2 cellular contexts compared by ENCODE assay signal in the genomic region with DNA sequence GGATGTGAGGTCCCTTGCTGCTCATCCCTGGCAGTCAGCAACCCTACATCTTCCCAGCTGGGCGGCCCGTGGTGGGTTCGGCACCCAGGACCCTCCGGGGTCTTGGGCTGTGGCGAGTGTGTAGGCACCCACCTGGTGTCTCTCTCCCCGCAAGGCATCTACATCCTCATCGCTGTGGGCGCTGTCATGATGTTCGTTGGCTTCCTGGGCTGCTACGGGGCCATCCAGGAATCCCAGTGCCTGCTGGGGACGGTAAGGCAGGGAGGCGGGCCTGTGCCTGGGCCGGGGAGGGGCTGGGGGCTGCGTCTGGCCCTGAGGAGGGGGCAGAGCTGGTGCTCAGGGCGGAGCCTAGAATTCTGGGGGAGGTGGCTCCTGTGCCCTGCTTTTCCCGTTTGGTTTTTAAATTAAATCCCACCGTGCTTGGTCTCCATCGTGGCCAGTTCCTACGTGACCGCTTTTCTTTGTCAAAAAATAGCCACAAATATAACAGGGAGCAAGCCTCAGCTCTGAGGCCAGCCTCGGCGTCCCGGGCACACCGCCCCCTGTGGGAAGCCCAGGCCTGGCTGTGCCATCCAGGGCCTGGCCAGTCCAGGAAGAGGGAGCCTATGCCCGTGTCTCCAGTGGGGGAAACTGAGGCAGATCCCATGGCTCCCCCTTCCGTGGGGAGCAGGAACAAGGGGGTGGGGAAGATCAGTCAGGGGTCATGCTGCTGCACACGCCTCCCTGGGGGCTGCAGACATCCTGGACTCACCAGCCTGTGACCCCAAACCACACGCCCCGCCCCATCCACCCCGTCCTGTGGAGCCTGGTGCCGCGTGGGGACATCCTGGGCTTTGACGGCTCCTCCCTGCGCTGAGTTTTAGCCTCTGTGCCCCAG.
TF ChIP-seq lines count a peak whose summit lies in the region.

No MANE protein-coding gene starts in this region.

TF ChIP-seq in IMR-90, 13 proteins besides CTCF, POLR2A, EP300 and RAD21:
- TF ChIP-seq, protein P1, sequence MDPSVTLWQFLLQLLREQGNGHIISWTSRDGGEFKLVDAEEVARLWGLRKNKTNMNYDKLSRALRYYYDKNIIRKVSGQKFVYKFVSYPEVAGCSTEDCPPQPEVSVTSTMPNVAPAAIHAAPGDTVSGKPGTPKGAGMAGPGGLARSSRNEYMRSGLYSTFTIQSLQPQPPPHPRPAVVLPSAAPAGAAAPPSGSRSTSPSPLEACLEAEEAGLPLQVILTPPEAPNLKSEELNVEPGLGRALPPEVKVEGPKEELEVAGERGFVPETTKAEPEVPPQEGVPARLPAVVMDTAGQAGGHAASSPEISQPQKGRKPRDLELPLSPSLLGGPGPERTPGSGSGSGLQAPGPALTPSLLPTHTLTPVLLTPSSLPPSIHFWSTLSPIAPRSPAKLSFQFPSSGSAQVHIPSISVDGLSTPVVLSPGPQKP (IDR thresholded peaks at IDR 0.05; ENCODE audit: borderline replicate concordance, low read depth, low read length): no peak

TF ChIP-seq in GM12878, 131 proteins besides CTCF, POLR2A, EP300 and RAD21:
- TF ChIP-seq RBBP5 (conservative IDR thresholded peaks at IDR 0.05) (no peak), PAX5 (IDR thresholded peaks at IDR 0.05; ENCODE audit: borderline replicate concordance, low read depth, low read length) (peak; percentile 67; the same call in 1 of the 2 replicates)
TF ChIP-seq in GM12878: peak in this region for 1.
